23 cellular contexts compared by ENCODE assay signal in the genomic region with DNA sequence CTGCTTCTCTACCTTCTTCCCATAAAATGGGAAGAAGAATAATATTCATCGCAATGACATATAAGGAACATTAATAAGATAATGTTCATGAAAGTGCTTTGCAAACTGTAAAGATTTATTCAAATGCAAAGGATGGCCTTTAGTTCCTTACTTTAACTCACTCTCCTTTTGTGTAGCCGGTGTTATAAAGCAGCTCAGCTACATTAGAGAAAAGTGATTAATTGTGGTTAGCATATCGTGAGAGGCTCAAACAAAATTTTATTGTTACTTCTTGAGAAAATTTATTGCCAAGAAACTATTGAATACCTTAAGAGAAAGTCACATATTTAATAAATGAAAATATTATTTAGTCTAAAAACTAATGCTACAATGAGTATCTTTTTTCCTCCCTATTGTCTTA.
"Had no signal": no experiment of that assay in that cellular context is flagged by ENCODE, and none has a peak within 500 bp of the region (broad histone marks: within the 10 kb centered on the region; RNA-seq: fewer than 3 reads in every experiment).

No MANE protein-coding gene starts in this region.

- H3K4me3 ChIP-seq: hepatocyte, left lung, lung, prostate gland, skin epidermis, tibial artery had no signal

- DNase-seq: activated CD4-positive, alpha-beta memory T cell treated with anti-CD3 and anti-CD28 coated beads, Interleukin-2, amount 10 ng/mL, durations not matched to agents 7 days and 5 days; activated CD4-positive, alpha-beta T cell treated with anti-CD3 and anti-CD28 coated beads, Interleukin-2, amount 10 ng/mL, durations not matched to agents 24 days and 14 days; activated effector memory CD4-positive, alpha-beta T cell treated with Interleukin-2 at 50 U/mL for 16 hours; activated naive CD4-positive, alpha-beta T cell treated with anti-CD3 and anti-CD28 coated beads for 36 hours; activated naive CD8-positive, alpha-beta T cell treated with anti-CD3 and anti-CD28 coated beads, Interleukin-2, amount 10 ng/mL, durations not matched to agents 7 days and 5 days; activated T-cell treated with anti-CD3 and anti-CD28 coated beads, Interleukin-2, amount 50 U/mL, for 72 hours; amniotic stem cell; cerebellar nuclear complex; cortex of kidney; immature natural killer cell; left lung; midbrain; natural killer cell; stimulated activated CD4-positive, alpha-beta T cell treated with anti-CD3 and anti-CD28 coated beads, Interleukin-2, amount 100 ng/mL, for 24 hours; stimulated activated naive CD8-positive, alpha-beta T cell treated with anti-CD3 and anti-CD28 coated beads, Interleukin-15, amount 100 ng/mL, for 72 hours; tibial artery had no signal

- H3K79me2 ChIP-seq: hepatocyte had no signal

- H3K4me1 ChIP-seq: prostate gland, tibial artery had no signal

- H2AFZ ChIP-seq: hepatocyte had no signal

- ATAC-seq: activated CD4-positive, CD25-positive, alpha-beta regulatory T cell treated with anti-CD3 and anti-CD28 coated beads, Interleukin-2, amount 50 U/mL, for 24 hours; activated T-cell treated with anti-CD3 and anti-CD28 coated beads, Interleukin-2, amount 50 U/mL, for 72 hours; left lung; natural killer cell; stimulated activated effector memory CD8-positive, alpha-beta T cell treated with anti-CD3 and anti-CD28 coated beads, Interleukin-12 subunit alpha, Interleukin-12 subunit beta, amount 100 ng/mL, for 72 hours; stimulated activated naive CD8-positive, alpha-beta T cell treated with anti-CD3 and anti-CD28 coated beads, Interleukin-15, amount 100 ng/mL, for 72 hours had no signal

- H3K27me3 ChIP-seq: hepatocyte, left lung, tibial artery had no signal

- H3K27ac ChIP-seq: hepatocyte, left lung, skin epidermis, tibial artery, VCaP had no signal

- H3K9me3 ChIP-seq: prostate gland had no signal

- H3K36me3 ChIP-seq: left lung, prostate gland, tibial artery had no signal

- H3K4me2 ChIP-seq: hepatocyte had no signal
